Comparison of ENCODE assay signal across 19 cellular contexts in the genomic region with DNA sequence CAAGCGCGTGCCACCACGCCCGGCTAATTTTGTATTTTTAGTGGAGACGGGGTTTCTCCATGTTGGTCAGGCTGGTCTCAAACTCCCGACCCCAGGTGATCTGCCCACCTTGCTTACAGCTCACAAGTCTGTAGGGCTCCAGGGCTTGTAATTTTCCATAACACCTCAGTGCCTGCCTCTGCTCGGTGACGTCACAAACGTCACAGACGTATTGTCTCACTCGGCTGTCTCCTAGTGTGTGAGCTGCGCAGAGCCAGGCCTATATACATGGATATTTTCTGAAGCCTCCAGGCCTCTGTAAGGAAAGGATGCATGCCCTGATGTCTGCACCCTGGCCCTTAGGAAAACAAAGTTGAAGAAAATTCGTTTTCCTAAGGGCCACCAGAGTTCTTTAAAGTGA.
"Had no signal": no experiment of that assay in that cellular context is flagged by ENCODE, and none has a peak within 500 bp of the region (broad histone marks: within the 10 kb centered on the region; RNA-seq: fewer than 3 reads in every experiment).

No MANE protein-coding gene starts in this region.

- H3K9me3 Mint-ChIP-seq: immature natural killer cell; stimulated activated effector memory CD8-positive, alpha-beta T cell treated with anti-CD3 and anti-CD28 coated beads, Interleukin-12 subunit alpha, Interleukin-12 subunit beta, amount 100 ng/mL, for 72 hours; stimulated activated naive CD8-positive, alpha-beta T cell treated with anti-CD3 and anti-CD28 coated beads, Interleukin-15, Interleukin-2, amounts not matched to agents 100 ng/mL and 50 ng/mL, for 24 hours had no signal

- H3K4me3 Mint-ChIP-seq: immature natural killer cell; nephron; stimulated activated effector memory CD8-positive, alpha-beta T cell treated with anti-CD3 and anti-CD28 coated beads, Interleukin-12 subunit alpha, Interleukin-12 subunit beta, amount 100 ng/mL, for 72 hours; stimulated activated naive CD8-positive, alpha-beta T cell treated with anti-CD3 and anti-CD28 coated beads, Interleukin-15, Interleukin-2, amounts not matched to agents 100 ng/mL and 50 ng/mL, for 24 hours had no signal

- ATAC-seq: left colon; stimulated activated effector memory CD8-positive, alpha-beta T cell treated with anti-CD3 and anti-CD28 coated beads, Interleukin-12 subunit alpha, Interleukin-12 subunit beta, amount 100 ng/mL, for 72 hours; upper lobe of right lung had no signal

- H3K27ac Mint-ChIP-seq: nephron had no signal

- DNase-seq: dorsolateral prefrontal cortex; effector CD4-positive, alpha-beta T cell; hypothalamus; immature natural killer cell; islet precursor cell; kidney glomerular epithelial cell; left colon; left ventricle myocardium inferior; mammary epithelial cell; nucleus accumbens; sigmoid colon; stimulated activated CD4-positive, alpha-beta T cell treated with anti-CD3 and anti-CD28 coated beads, Interleukin-2, amount 100 ng/mL, for 24 hours; stimulated activated CD4-positive, alpha-beta T cell treated with anti-CD3 and anti-CD28 coated beads, Interleukin-4, amount 100 ng/mL, for 24 hours; transverse colon; upper lobe of right lung; uterus had no signal

- H3K27me3 Mint-ChIP-seq: stimulated activated naive CD8-positive, alpha-beta T cell treated with anti-CD3 and anti-CD28 coated beads, Interleukin-15, Interleukin-2, amounts not matched to agents 100 ng/mL and 50 ng/mL, for 24 hours had no signal

- H3K4me1 Mint-ChIP-seq: stimulated activated effector memory CD8-positive, alpha-beta T cell treated with anti-CD3 and anti-CD28 coated beads, Interleukin-12 subunit alpha, Interleukin-12 subunit beta, amount 100 ng/mL, for 72 hours had no signal
